In the genomic region with DNA sequence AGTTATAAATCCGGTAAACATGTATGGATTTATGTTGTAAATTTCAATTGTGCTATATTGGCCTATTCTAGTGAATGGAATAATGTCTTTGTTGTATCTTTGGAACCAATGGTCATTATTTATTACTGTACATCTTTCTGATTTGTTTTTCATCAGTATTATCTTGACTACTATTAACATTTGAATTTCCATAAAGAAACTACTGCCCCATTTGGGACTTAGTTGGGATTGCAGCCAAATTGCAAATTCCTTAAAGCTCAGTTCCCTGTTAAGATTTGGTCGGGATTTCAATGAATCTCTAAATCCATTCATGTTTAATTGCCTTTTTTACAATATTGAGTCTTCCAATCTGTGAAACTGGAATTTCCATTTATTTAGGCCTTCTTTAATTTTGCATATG, we compare ENCODE assay signal across 21 cellular contexts.
DNase-seq lines count a peak whose midpoint lies in the region; ATAC-seq, FAIRE-seq and TF ChIP-seq lines count a peak whose summit lies in the region.
"Had no signal": no experiment of that assay in that cellular context is flagged by ENCODE, and none has a peak within 500 bp of the region (broad histone marks: within the 10 kb centered on the region; RNA-seq: fewer than 3 reads in every experiment).

No MANE protein-coding gene starts in this region.

- no peak for TF ChIP-seq POLR2A in GM12878 (IDR thresholded peaks at IDR 0.05; ENCODE audit: low read depth, low read length)
- TF ChIP-seq POLR2A in adrenal gland (IDR thresholded peaks at IDR 0.05): no peak

- H3T11ph ChIP-seq in H9 (ENCODE audit: low read length): no peak overlapping the region

- H3K4ac ChIP-seq in H9 (ENCODE audit: low read depth, low read length): no peak overlapping the region

- no peaks in the 10 kb centered on the region for H3K79me1 ChIP-seq in H9 (ENCODE audit: insufficient read depth, low read depth, low read length, poor library complexity, severe bottlenecking)

- H3K23me2 ChIP-seq in H9 (ENCODE audit: insufficient read length, low read depth, low read length, poor library complexity, severe bottlenecking): no peaks in the 10 kb centered on the region

- H2AK5ac ChIP-seq in H9 (ENCODE audit: insufficient read length, low read length): no peak overlapping the region

- H3K4me1 ChIP-seq in H9 (ENCODE audit: insufficient read depth, low read length): no peaks in the 10 kb centered on the region
- H3K4me1 ChIP-seq in GM12878 (ENCODE audit: control insufficient read depth, insufficient read depth, low read length): no peaks in the 10 kb centered on the region
- no peaks in the 10 kb centered on the region for H3K4me1 ChIP-seq in adrenal gland (replicated peaks in 1 of 2)
- no peaks in the 10 kb centered on the region for H3K4me1 ChIP-seq in lower lobe of right lung

- H3K27me3 Mint-ChIP-seq in H9 (ENCODE audit: low read depth): no peaks in the 10 kb centered on the region
- H3K27me3 Mint-ChIP-seq: activated CD4-positive, alpha-beta memory T cell treated with anti-CD3 and anti-CD28 coated beads, Interleukin-2, amount 10 ng/mL, durations not matched to agents 7 days and 5 days had no signal

- CTCF ChIA-PET in GM12878 (lab: Yijun Ruan, JAX): no interaction called here

- no peak overlapping the region for H2BK15ac ChIP-seq in H9 (ENCODE audit: low read depth, low read length)

- H3K23ac ChIP-seq in H9 (ENCODE audit: insufficient read length, low read depth, low read length): no peak overlapping the region

- H3K27ac Mint-ChIP-seq in H9: no peak overlapping the region
- H3K27ac Mint-ChIP-seq: activated CD4-positive, alpha-beta memory T cell treated with anti-CD3 and anti-CD28 coated beads, Interleukin-2, amount 10 ng/mL, durations not matched to agents 7 days and 5 days; immature natural killer cell; WTC11 had no signal

- H4K91ac ChIP-seq in H9 (ENCODE audit: insufficient read length, low read depth, low read length): no peak overlapping the region

- no peaks in the 10 kb centered on the region for H3K79me2 ChIP-seq in H9 (ENCODE audit: insufficient read depth, low read length)
- H3K79me2 ChIP-seq in GM12878 (ENCODE audit: control insufficient read depth, insufficient read depth, low read length): no peaks in the 10 kb centered on the region

- DNase-seq in COLO829 (ENCODE audit: low spot score) (peak; percentile 26), H9 (no peak), GM12878 (ENCODE audit: low read depth, low spot score) (no peak), medulla oblongata (ENCODE audit: extremely low spot score) (peak; percentile 3), anterior cingulate cortex (lab: John Stamatoyannopoulos, UW) (no peak), adrenal gland (no peak), lower lobe of right lung (no peak)
- DNase-seq: activated CD4-positive, alpha-beta memory T cell treated with anti-CD3 and anti-CD28 coated beads, Interleukin-2, amount 10 ng/mL, durations not matched to agents 7 days and 5 days; activated naive CD4-positive, alpha-beta T cell; activated T-cell treated with anti-CD3 and anti-CD28 coated beads, Interleukin-2, amount 50 U/mL, for 1 hour; aorta; immature natural killer cell; NCI-H1930; NCI-H510A treated with DMSO at 0.1 percent for 48 hours; ovary; stimulated activated CD4-positive, alpha-beta T cell treated with anti-CD3 and anti-CD28 coated beads, Interleukin-1b, Interleukin-23, amount 100 ng/mL, for 48 hours; stimulated activated naive CD4-positive, alpha-beta T cell had no signal

- H4K5ac ChIP-seq in H9 (ENCODE audit: insufficient read length, low read depth, low read length): no peak overlapping the region

- SMC1A ChIA-PET in GM12878 (lab: Charles Lee; ENCODE audit: uncharacterized antibody, unreplicated experiment): interaction anchor here (1.2 kb wide), 1 partner anchor 13 kb away, joined by 3 read pairs; no protein-coding TSS in a partner anchor

- H4K8ac ChIP-seq in H9 (replicated peaks; ENCODE audit: insufficient read length, low read depth, low read length): no peak overlapping the region

- H2BK5ac ChIP-seq in H9 (ENCODE audit: insufficient read length, low read length): no peak overlapping the region

- no peaks in the 10 kb centered on the region for H3K4me1 Mint-ChIP-seq in H9
- H3K4me1 Mint-ChIP-seq: activated CD4-positive, alpha-beta memory T cell treated with anti-CD3 and anti-CD28 coated beads, Interleukin-2, amount 10 ng/mL, durations not matched to agents 7 days and 5 days; immature natural killer cell; WTC11 had no signal

- H3K4me3 ChIP-seq in GM12878 (no peak overlapping the region), adrenal gland (no peak overlapping the region), lower lobe of right lung (no peak overlapping the region)
- H3K4me3 ChIP-seq: HAP-1, ovary had no signal

- no peaks in the 10 kb centered on the region for H3K9me3 ChIP-seq in H9 (ENCODE audit: control insufficient read depth, low read depth, low read length)
- H3K9me3 ChIP-seq in GM12878 (replicated peaks; ENCODE audit: control insufficient read depth, insufficient read depth, low read length): no peaks in the 10 kb centered on the region
- no peaks in the 10 kb centered on the region for H3K9me3 ChIP-seq in adrenal gland (replicated peaks in 1 of 3)
- no peaks in the 10 kb centered on the region for H3K9me3 ChIP-seq in lower lobe of right lung
- H3K9me3 ChIP-seq: HAP-1, ovary had no signal

- H4K20me1 ChIP-seq in H9 (ENCODE audit: control insufficient read depth, insufficient read depth, insufficient read length): no peaks in the 10 kb centered on the region
- no peaks in the 10 kb centered on the region for H4K20me1 ChIP-seq in GM12878 (ENCODE audit: control insufficient read depth, insufficient read depth)

- no peak overlapping the region for H3K14ac ChIP-seq in H9 (ENCODE audit: insufficient read depth, low read length)

- no peaks in the 10 kb centered on the region for H3K36me3 Mint-ChIP-seq in H9 (ENCODE audit: insufficient read depth in 1 of 3, low read depth in 3 of 3)
- H3K36me3 Mint-ChIP-seq: WTC11 had no signal

- H3K56ac ChIP-seq in H9 (ENCODE audit: insufficient read length, low read depth, low read length): no peak overlapping the region

- no peaks in the 10 kb centered on the region for H3K27me3 ChIP-seq in H9 (ENCODE audit: insufficient read depth, low read length)
- H3K27me3 ChIP-seq in GM12878 (replicated peaks in 1 of 2; ENCODE audit: control insufficient read depth in 2 of 2, insufficient read depth in 2 of 2, low read length in 1 of 2): no peaks in the 10 kb centered on the region
- H3K27me3 ChIP-seq in adrenal gland: no peaks in the 10 kb centered on the region
- H3K27me3 ChIP-seq in lower lobe of right lung (ENCODE audit: low read depth): no peaks in the 10 kb centered on the region
- H3K27me3 ChIP-seq: ovary had no signal

- no peak overlapping the region for H2BK12ac ChIP-seq in H9 (ENCODE audit: insufficient read length, low read depth, low read length)

- H3K36me3 ChIP-seq in GM12878 (ENCODE audit: control insufficient read depth in 2 of 2, insufficient read depth in 2 of 2, low read length in 1 of 2): no peaks in the 10 kb centered on the region
- H3K36me3 ChIP-seq in adrenal gland (replicated peaks in 1 of 2): no peaks in the 10 kb centered on the region
- H3K36me3 ChIP-seq in lower lobe of right lung: no peaks in the 10 kb centered on the region
- H3K36me3 ChIP-seq: HAP-1, ovary had no signal

- intact Hi-C loops in GM12878 (cut with micrococcal nuclease; ENCODE audit: unreplicated experiment) (no loop called here), adrenal gland (cut with DNase I) (no loop called here), lower lobe of right lung (cut with DNase I) (no loop called here)

- BruUV-seq in GM12878 (replicated peaks; lab: Mats Ljungman, UMichigan): no TSS peak

- peak; percentile 55; the same call in 2 of the 3 replicates for TF ChIP-seq CTCF in H9 (conservative IDR thresholded peaks at IDR 0.05)
- TF ChIP-seq CTCF in GM12878 (IDR thresholded peaks at IDR 0.05 in 2 of 3, conservative IDR thresholded peaks at IDR 0.05 in 1 of 3; ENCODE audit: control insufficient read depth in 2 of 3, extremely low read depth in 1 of 3, insufficient read depth in 1 of 3, low read depth in 3 of 3, low read length in 3 of 3): peak in 2 of 3 experiments; percentile 3 to 6; a peak in 1 of 6 replicates
- TF ChIP-seq CTCF in adrenal gland (IDR thresholded peaks at IDR 0.05): no peak
- no peak for TF ChIP-seq CTCF in lower lobe of right lung (IDR thresholded peaks at IDR 0.05)

- H2AFZ ChIP-seq in H9 (ENCODE audit: low read length): no peak overlapping the region
- no peak overlapping the region for H2AFZ ChIP-seq in GM12878 (ENCODE audit: control insufficient read depth, low read depth, low read length)

- RAD21 ChIA-PET in GM12878 (lab: Charles Lee; ENCODE audit: unreplicated experiment): no interaction called here

- in situ Hi-C loops in GM12878 (cut with MboI): no loop called here

- no peak for TF ChIP-seq EP300 in GM12878 (IDR thresholded peaks at IDR 0.05; ENCODE audit: borderline replicate concordance in 1 of 2, control insufficient read depth in 1 of 2, low read depth in 2 of 2, low read length in 2 of 2)

- TF ChIP-seq RAD21 in GM12878 (IDR thresholded peaks at IDR 0.05; ENCODE audit: insufficient read depth, low read depth, low read length): no peak

- H3K4me3 Mint-ChIP-seq in H9: no peak overlapping the region
- H3K4me3 Mint-ChIP-seq: activated CD4-positive, alpha-beta memory T cell treated with anti-CD3 and anti-CD28 coated beads, Interleukin-2, amount 10 ng/mL, durations not matched to agents 7 days and 5 days; immature natural killer cell; WTC11 had no signal

- H2BK20ac ChIP-seq in H9 (ENCODE audit: low read depth, low read length, poor library complexity, severe bottlenecking): no peak overlapping the region

- no peaks in the 10 kb centered on the region for H3K9me3 Mint-ChIP-seq in H9
- H3K9me3 Mint-ChIP-seq: WTC11 had no signal

- no peak for FAIRE-seq in GM12878 (lab: Jason Lieb, UNC)
- FAIRE-seq: colon had no signal

- H2BK120ac ChIP-seq in H9 (ENCODE audit: low read depth, low read length, poor library complexity, severe bottlenecking): no peak overlapping the region

- H3K9ac ChIP-seq in H9 (ENCODE audit: extremely low read depth, insufficient read length, low read length) (no peak overlapping the region), GM12878 (ENCODE audit: control insufficient read depth, insufficient read depth, low read length) (no peak overlapping the region)

- H3K18ac ChIP-seq in H9 (ENCODE audit: insufficient read length, low read depth, low read length): no peak overlapping the region

- no peak for ATAC-seq in GM12878
- no peak for ATAC-seq in HG02885 (IDR thresholded peaks at IDR 0.05; ENCODE audit: poor library complexity, unreplicated experiment)
- ATAC-seq in lower lobe of right lung: no peak
- ATAC-seq: WTC11 had no signal

- H3K4me2 ChIP-seq in H9 (ENCODE audit: insufficient read depth, insufficient read length, low read length): no peak overlapping the region
- no peak overlapping the region for H3K4me2 ChIP-seq in GM12878 (ENCODE audit: control insufficient read depth, insufficient read depth)

- H3K27ac ChIP-seq in H9 (ENCODE audit: insufficient read length, low read depth, low read length) (no peak overlapping the region), GM12878 (ENCODE audit: control insufficient read depth, insufficient read depth) (no peak overlapping the region), adrenal gland (no peak overlapping the region), lower lobe of right lung (no peak overlapping the region)
- H3K27ac ChIP-seq: ovary had no signal

- WGBS in H9 (ENCODE audit: extremely low coverage, insufficient read length, low lambda C conversion rate): no CpG with 5 or more reads among the region's 2 CpGs
- WGBS in GM12878 (ENCODE audit: insufficient coverage, insufficient replicate concordance, low lambda C conversion rate, missing lambda C conversion rate): 13% methylated on average over 2 of the region's 2 CpGs
- 52 to 84% (median 70%) methylated on average over 2 of the region's 2 CpGs for WGBS in adrenal gland, 4 donors

- POLR2A ChIA-PET in GM12878 (lab: Charles Lee): interaction anchor here (0.5 kb wide), 1 partner anchor 112 kb away, joined by 3 read pairs; no protein-coding TSS in a partner anchor

Comparison
In these comparisons a context has a peak if more than half of its experiments do, and no peak if none do; other contexts are left out.
1. DNase-seq: peak in COLO829 (single experiment) and medulla oblongata (single experiment); none in H9 (single experiment), GM12878 (single experiment), anterior cingulate cortex (0 of 58), adrenal gland (0 of 7) and lower lobe of right lung (single experiment).
2. CTCF ChIP-seq: peak in H9 (single experiment) and GM12878 (2 of 3); none in adrenal gland (0 of 6) and lower lobe of right lung (single experiment).